8 cellular contexts compared by ENCODE assay signal in genomic region chr7:66013938-66014337, GRCh38. TPM values are rescaled to one million over a fixed set of nuclear protein-coding genes. Genes with fewer than 3 reads are reported as not detected.
DNase-seq lines count a peak whose midpoint lies in the region; TF ChIP-seq lines count a peak whose summit lies in the region.

No MANE protein-coding gene starts in this region.

- in situ Hi-C loops in ACHN (cut with HindIII; ENCODE audit: low pct_ligation_motif_present, low pct_unique_long_range_greater_than_20kb, low sequenced_read_pairs), result no loop called here

- no peak overlapping the region for H3K27ac Mint-ChIP-seq in activated naive CD8-positive, alpha-beta T cell treated with anti-CD3 and anti-CD28 coated beads for 36 hours

- H3K4me1 Mint-ChIP-seq in activated naive CD8-positive, alpha-beta T cell treated with anti-CD3 and anti-CD28 coated beads for 36 hours, result no peaks in the 10 kb centered on the region

- intact Hi-C loops in posterior vena cava (cut with DNase I), result no loop called here

- POLR2A ChIA-PET in HEK293T (lab: Yijun Ruan, JAX), result no interaction called here

- TF ChIP-seq CTCF in WI38 (IDR thresholded peaks at IDR 0.05; ENCODE audit: low read depth, low read length), result peak; percentile 66

- no peaks in the 10 kb centered on the region for H3K9me3 Mint-ChIP-seq in activated naive CD8-positive, alpha-beta T cell treated with anti-CD3 and anti-CD28 coated beads for 36 hours

- DNase-seq in ACHN, result peak; percentile 58
- peak; percentile 59 for DNase-seq in HEK293T (ENCODE audit: extremely low spot score)
- peak; percentile 76 for DNase-seq in iris pigment epithelial cell (ENCODE audit: low read depth)
- no peak for DNase-seq in posterior vena cava (ENCODE audit: low spot score)
- DNase-seq in retina, result no peak
- no peak for DNase-seq in NCI-H2081 treated with DMSO at 0.1 percent for 48 hours (lab: John Stamatoyannopoulos, UW)
- DNase-seq in activated naive CD8-positive, alpha-beta T cell treated with anti-CD3 and anti-CD28 coated beads for 36 hours, result no peak

- no peaks in the 10 kb centered on the region for H3K27me3 Mint-ChIP-seq in activated naive CD8-positive, alpha-beta T cell treated with anti-CD3 and anti-CD28 coated beads for 36 hours

- H3K36me3 Mint-ChIP-seq in activated naive CD8-positive, alpha-beta T cell treated with anti-CD3 and anti-CD28 coated beads for 36 hours, result no peaks in the 10 kb centered on the region

- no peak overlapping the region for H3K4me3 Mint-ChIP-seq in activated naive CD8-positive, alpha-beta T cell treated with anti-CD3 and anti-CD28 coated beads for 36 hours

- CTCF ChIA-PET in HEK293T (lab: Yijun Ruan, JAX), result interaction anchor here (1.0 kb wide), 1 partner anchor 8 kb away, joined by 3 read pairs; no protein-coding TSS in a partner anchor

- no peak overlapping the region for H3K4me3 ChIP-seq in WI38 (ENCODE audit: low read depth, low read length)

TF ChIP-seq in HEK293T, 16 proteins besides CTCF, POLR2A, EP300 and RAD21:
- no peak for TF ChIP-seq NFRKB (IDR thresholded peaks at IDR 0.05)

RNA-seq across cellular contexts. Expression of gene GUSB, which starts 31.9 kb away (rescaled TPM):
- 10 to 100 TPM; 22.5 to 38.4 TPM for total RNA-seq in posterior vena cava
- total RNA-seq in activated naive CD8-positive, alpha-beta T cell treated with anti-CD3 and anti-CD28 coated beads for 36 hours, result 10 to 100 TPM; 49.2 to 49.9 TPM

Comparison
In these comparisons a context has a peak if more than half of its experiments do, and no peak if none do; other contexts are left out.
1. DNase-seq: peak in ACHN (single experiment), HEK293T (single experiment) and iris pigment epithelial cell (single experiment); none in posterior vena cava (single experiment), retina (single experiment), NCI-H2081 treated with DMSO at 0.1 percent for 48 hours (single experiment) and activated naive CD8-positive, alpha-beta T cell treated with anti-CD3 and anti-CD28 coated beads for 36 hours (single experiment).